Comparison of ENCODE assay signal across 19 cellular contexts in genomic region chr11:124917115-124917637, GRCh38. TPM values are rescaled to one million over a fixed set of nuclear protein-coding genes. Genes with fewer than 3 reads are reported as not detected.
DNase-seq lines count a peak whose midpoint lies in the region; ATAC-seq, FAIRE-seq and TF ChIP-seq lines count a peak whose summit lies in the region.
"Had no signal": no experiment of that assay in that cellular context is flagged by ENCODE, and none has a peak within 500 bp of the region (broad histone marks: within the 10 kb centered on the region; RNA-seq: fewer than 3 reads in every experiment).

No MANE protein-coding gene starts in this region.

- H3K36me3 ChIP-seq in GM23338 (ENCODE audit: insufficient read depth): no peaks in the 10 kb centered on the region
- no peaks in the 10 kb centered on the region for H3K36me3 ChIP-seq in Karpas-422 (ENCODE audit: insufficient read depth, low read length)
- no peaks in the 10 kb centered on the region for H3K36me3 ChIP-seq in small intestine (ENCODE audit: control insufficient read depth in 2 of 2, insufficient read depth in 2 of 2, low read length in 2 of 2)

- peaks cover 3% of the 10 kb centered on the region; the same call in 1 of the 3 replicates for H3K4me1 Mint-ChIP-seq in GM23338

- TF ChIP-seq CTCF in GM23338 (conservative IDR thresholded peaks at IDR 0.05; ENCODE audit: low read depth in 2 of 2) (no peak), fibroblast of mammary gland (conservative IDR thresholded peaks at IDR 0.05; ENCODE audit: control insufficient read depth, insufficient read depth, low read depth, low read length) (no peak)

- peaks cover 9% of the 10 kb centered on the region; the same call in 1 of the 2 replicates for H3K9me2 ChIP-seq in GM23338 (ENCODE audit: insufficient read depth)
- H3K9me2 ChIP-seq in Karpas-422 (replicated peaks; ENCODE audit: insufficient read depth, low read length): no peaks in the 10 kb centered on the region

- H3K9me3 Mint-ChIP-seq in GM23338: peaks cover 23% of the 10 kb centered on the region

- no peak for FAIRE-seq in small intestine (lab: Jason Lieb, UNC)

- H3K9ac ChIP-seq in Karpas-422 (ENCODE audit: low read length): no peak overlapping the region

- no peak overlapping the region for H3K4me3 Mint-ChIP-seq in GM23338
- H3K4me3 Mint-ChIP-seq: CD4-positive, CD25-positive, alpha-beta regulatory T cell had no signal

- 0 out of 2 replicates have a peak, but pooled peaks cover 3% of the 10 kb centered on the region for H3F3A ChIP-seq in GM23338 (replicated peaks; ENCODE audit: low read depth)

- DNase-seq in GM23338 (ENCODE audit: low spot score) (no peak), NCI-H524 treated with DMSO at 0.1 percent for 48 hours (lab: John Stamatoyannopoulos, UW) (peak; percentile 62), fibroblast of mammary gland (ENCODE audit: low read depth) (peak; percentile 73), occipital lobe (lab: John Stamatoyannopoulos, UW) (peak; percentile 28), Karpas-422 (no peak), small intestine (no peak)
- DNase-seq: activated CD4-positive, alpha-beta T cell treated with anti-CD3 and anti-CD28 coated beads for 4 hours; CD4-positive, CD25-positive, alpha-beta regulatory T cell; Kasumi-1; mucosa of descending colon; PC-9; stimulated activated CD4-positive, alpha-beta T cell treated with anti-CD3 and anti-CD28 coated beads, Interleukin-4, amount 100 ng/mL, for 24 hours; stimulated activated naive CD8-positive, alpha-beta T cell treated with anti-CD3 and anti-CD28 coated beads, Interleukin-15, Interleukin-2, amounts not matched to agents 100 U/mL and 50 U/mL, for 24 hours had no signal

- no peaks in the 10 kb centered on the region for H4K20me1 ChIP-seq in GM23338 (replicated peaks; ENCODE audit: insufficient read depth)
- no peaks in the 10 kb centered on the region for H4K20me1 ChIP-seq in Karpas-422 (ENCODE audit: insufficient read depth, low read depth, low read length)

- H3K27ac ChIP-seq in GM23338 (ENCODE audit: low read depth) (no peak overlapping the region), Karpas-422 (ENCODE audit: low read length) (no peak overlapping the region), small intestine (ENCODE audit: low read depth in 1 of 2, low read length in 1 of 2) (no peak overlapping the region)
- H3K27ac ChIP-seq: epithelial cell of prostate, PC-9 had no signal

- no peak overlapping the region for H3K4me2 ChIP-seq in GM23338
- H3K4me2 ChIP-seq in Karpas-422 (ENCODE audit: low read depth, low read length, poor library complexity, severe bottlenecking): no peak overlapping the region
- H3K4me2 ChIP-seq: PC-9 had no signal

- no peak overlapping the region for H3K27ac Mint-ChIP-seq in GM23338
- H3K27ac Mint-ChIP-seq: CD4-positive, CD25-positive, alpha-beta regulatory T cell had no signal

- H3K4me1 ChIP-seq in GM23338 (ENCODE audit: insufficient read depth): no peaks in the 10 kb centered on the region
- H3K4me1 ChIP-seq in Karpas-422 (ENCODE audit: low read length): no peaks in the 10 kb centered on the region
- H3K4me1 ChIP-seq in small intestine (ENCODE audit: control insufficient read depth in 2 of 2, insufficient read depth in 1 of 2, low read depth in 1 of 2, low read length in 1 of 2): no peaks in the 10 kb centered on the region

- H3K9me3 ChIP-seq in Karpas-422 (ENCODE audit: low read length) (no peaks in the 10 kb centered on the region), small intestine (ENCODE audit: control insufficient read depth, low read depth) (no peaks in the 10 kb centered on the region)
- H3K9me3 ChIP-seq: mucosa of descending colon had no signal

- H3K36me3 Mint-ChIP-seq in GM23338 (ENCODE audit: low read depth): no peaks in the 10 kb centered on the region; the same call in 1 of the 3 replicates
- H3K36me3 Mint-ChIP-seq: CD4-positive, CD25-positive, alpha-beta regulatory T cell had no signal

- no peak overlapping the region for H3K4me3 ChIP-seq in GM23338
- H3K4me3 ChIP-seq in fibroblast of mammary gland (ENCODE audit: control insufficient read depth, low read depth, low read length): no peak overlapping the region
- no peak overlapping the region for H3K4me3 ChIP-seq in Karpas-422 (ENCODE audit: low read length)
- H3K4me3 ChIP-seq in small intestine (ENCODE audit: low read depth in 1 of 2, low read length in 2 of 2): no peak overlapping the region
- H3K4me3 ChIP-seq: mucosa of descending colon, PC-9 had no signal

- H3K27me3 ChIP-seq in GM23338 (ENCODE audit: insufficient read depth): peaks cover 48% of the 10 kb centered on the region
- H3K27me3 ChIP-seq in Karpas-422 (ENCODE audit: low read length): no peaks in the 10 kb centered on the region
- H3K27me3 ChIP-seq in small intestine (ENCODE audit: control insufficient read depth in 2 of 2, insufficient read depth in 2 of 2, low read length in 2 of 2): no peaks in the 10 kb centered on the region

- 65 to 78% (median 71%) methylated on average over 6 of the region's 6 CpGs for WGBS in small intestine, 3 donors

- no peak for ATAC-seq in GM23338
- ATAC-seq in HG03439 (IDR thresholded peaks at IDR 0.05; ENCODE audit: unreplicated experiment): no peak
- no peak for ATAC-seq in HG03521 (IDR thresholded peaks at IDR 0.05; ENCODE audit: unreplicated experiment)
- ATAC-seq: mucosa of descending colon; stimulated activated naive CD8-positive, alpha-beta T cell treated with anti-CD3 and anti-CD28 coated beads, Interleukin-15, Interleukin-2, amounts not matched to agents 100 U/mL and 50 U/mL, for 24 hours had no signal

- H3K79me2 ChIP-seq in GM23338 (replicated peaks; ENCODE audit: insufficient read depth) (no peaks in the 10 kb centered on the region), Karpas-422 (ENCODE audit: low read length) (no peaks in the 10 kb centered on the region)

- H2AFZ ChIP-seq in GM23338 (0 out of 2 replicates have a peak overlapping the region, but pooled peaks have one; percentile 59), Karpas-422 (ENCODE audit: low read length) (no peak overlapping the region)
- H2AFZ ChIP-seq: PC-9 had no signal

- H3K27me3 Mint-ChIP-seq in GM23338 (ENCODE audit: insufficient read depth, low read depth, poor library complexity): peaks cover 31% of the 10 kb centered on the region

TF ChIP-seq in GM23338, 12 proteins besides CTCF, POLR2A, EP300 and RAD21 (continues in another document):
- TF ChIP-seq EZH2 (IDR thresholded peaks at IDR 0.05; ENCODE audit: low read depth, unreplicated experiment) (no peak), POLR2AphosphoS5 (IDR thresholded peaks at IDR 0.05; ENCODE audit: low read depth) (no peak), ZNF114 (CRISPR knock-in tag; IDR thresholded peaks at IDR 0.05) (no peak), ZNF331 (CRISPR knock-in tag; IDR thresholded peaks at IDR 0.05; ENCODE audit: low read depth) (no peak), REST (IDR thresholded peaks at IDR 0.05; ENCODE audit: unreplicated experiment) (no peak)

RNA-seq across cellular contexts. Expression of gene HEPN1, which starts 1.9 kb away (rescaled TPM):
- not detected in 2 replicates for total RNA-seq in GM23338 (2014; rRNA removed; shearing (Covaris generic))
- polyA plus RNA-seq in GM23338 (2016; fragmentation: Nextera tagmentation; extraction: Ambion mirVana) (not detected in 2 replicates), small intestine (under 1 TPM in 1 of 3 donors, not detected in 2; 0.06 TPM)
- total RNA-seq in occipital lobe: not detected
- not detected in 2 replicates for total RNA-seq in Karpas-422 (2014; rRNA removed; shearing (Covaris generic); ENCODE audit: low replicate concordance)
- total RNA-seq: cardiac septum; CD4-positive, CD25-positive, alpha-beta regulatory T cell; mucosa of descending colon; PC-9; pulmonary artery endothelial cell; T-helper 1 cell treated with Interleukin-12 subunit alpha and Interleukin-12 subunit beta and Interleukin-4 antibody, amounts not matched to agents 30 ng/mL and 1 ng/mL, for 36 hours had no signal
- polyA plus RNA-seq: CD4-positive, CD25-positive, alpha-beta regulatory T cell had no signal

RNA-seq across cellular contexts. Expression of gene HEPACAM, which starts 18.7 kb away (rescaled TPM):
- total RNA-seq in GM23338 (2014; rRNA removed; shearing (Covaris generic)): 0.17 TPM in 1 of 2 replicates, not detected in the other
- not detected in 2 replicates for polyA plus RNA-seq in GM23338 (2016; fragmentation: Nextera tagmentation; extraction: Ambion mirVana)
- total RNA-seq in occipital lobe: 12.6 TPM
- total RNA-seq in Karpas-422 (2014; rRNA removed; shearing (Covaris generic); ENCODE audit: low replicate concordance): not detected in 2 replicates
- polyA plus RNA-seq in small intestine: under 1 TPM in 1 of 3 donors, not detected in 2; 0.67 TPM
- total RNA-seq: CD4-positive, CD25-positive, alpha-beta regulatory T cell; PC-9; pulmonary artery endothelial cell; T-helper 1 cell treated with Interleukin-12 subunit alpha and Interleukin-12 subunit beta and Interleukin-4 antibody, amounts not matched to agents 30 ng/mL and 1 ng/mL, for 36 hours had no signal
- polyA plus RNA-seq: CD4-positive, CD25-positive, alpha-beta regulatory T cell had no signal

RNA-seq across cellular contexts. Expression of gene ROBO4, which starts 19.5 kb away (rescaled TPM):
- not detected in 2 replicates for total RNA-seq in GM23338 (2014; rRNA removed; shearing (Covaris generic))
- polyA plus RNA-seq in GM23338 (2016; fragmentation: Nextera tagmentation; extraction: Ambion mirVana) (0.28 TPM in 1 of 2 replicates, not detected in the other), small intestine (1 to 10 TPM in 2 of 3 donors, under 1 TPM in 1; 0.45 to 8.9 (median 1.4) TPM)
- total RNA-seq in occipital lobe: 3.6 TPM
- total RNA-seq in Karpas-422 (2014; rRNA removed; shearing (Covaris generic); ENCODE audit: low replicate concordance): not detected in 2 replicates
- total RNA-seq: PC-9; T-helper 1 cell treated with Interleukin-12 subunit alpha and Interleukin-12 subunit beta and Interleukin-4 antibody, amounts not matched to agents 30 ng/mL and 1 ng/mL, for 36 hours had no signal

RNA-seq across cellular contexts. Expression of gene CCDC15, which starts 36.8 kb away (rescaled TPM):
- total RNA-seq in GM23338 (2014; rRNA removed; shearing (Covaris generic)): 3.3 and 8.0 TPM in 2 replicates
- polyA plus RNA-seq in GM23338 (2016; fragmentation: Nextera tagmentation; extraction: Ambion mirVana) (1.8 and 2.9 TPM in 2 replicates), small intestine (under 1 TPM; 0.22 to 0.92 (median 0.27) TPM)
- 2.5 TPM for total RNA-seq in occipital lobe
- 1.8 and 2.3 TPM in 2 replicates for total RNA-seq in Karpas-422 (2014; rRNA removed; shearing (Covaris generic); ENCODE audit: low replicate concordance)

RNA-seq across cellular contexts. Expression of gene ROBO3, which starts 51.9 kb away (rescaled TPM):
- total RNA-seq in GM23338 (2014; rRNA removed; shearing (Covaris generic)): 8.0 and 17.0 TPM in 2 replicates
- polyA plus RNA-seq in GM23338 (2016; fragmentation: Nextera tagmentation; extraction: Ambion mirVana) (21.0 and 21.4 TPM in 2 replicates), small intestine (10 to 100 TPM in 2 of 3 donors, 1 to 10 TPM in 1; 4.5 to 11.6 (median 11.2) TPM)
- total RNA-seq in occipital lobe: 4.2 TPM
- total RNA-seq in Karpas-422 (2014; rRNA removed; shearing (Covaris generic); ENCODE audit: low replicate concordance): 6.6 and 13.8 TPM in 2 replicates

Comparison
In these comparisons a context has a peak if more than half of its experiments do, and no peak if none do; other contexts are left out.
1. DNase-seq: peak in NCI-H524 treated with DMSO at 0.1 percent for 48 hours (single experiment), fibroblast of mammary gland (single experiment) and occipital lobe (single experiment); none in GM23338 (single experiment), Karpas-422 (single experiment) and small intestine (single experiment).
2. RNA of gene HEPACAM, which starts 18.7 kb away (total RNA-seq): 12.6 TPM in occipital lobe (single experiment); 0.17 TPM in GM23338 and not detected in Karpas-422; every median in the first group is over 10 times any median in the second.